Comparison of ENCODE assay signal across 13 cellular contexts in genomic region chr1:203129501-203130231, GRCh38. TPM values are rescaled to one million over a fixed set of nuclear protein-coding genes. Genes with fewer than 3 reads are reported as not detected.
A peak's percentile ranks its signal among the peaks of the same experiment; 100 is the strongest.
DNase-seq lines count a peak whose midpoint lies in the region; ATAC-seq, FAIRE-seq and TF ChIP-seq lines count a peak whose summit lies in the region.
"Had no signal": no experiment of that assay in that cellular context is flagged by ENCODE, and none has a peak within 500 bp of the region (broad histone marks: within the 10 kb centered on the region; RNA-seq: fewer than 3 reads in every experiment).

No MANE protein-coding gene starts in this region.

- no peaks in the 10 kb centered on the region for H3K36me3 Mint-ChIP-seq in activated CD8-positive, alpha-beta memory T cell treated with anti-CD3 and anti-CD28 coated beads, Interleukin-2, amount 10 ng/mL, durations not matched to agents 7 days and 5 days
- peaks cover 3% of the 10 kb centered on the region for H3K36me3 Mint-ChIP-seq in astrocyte (ENCODE audit: low read depth, unreplicated experiment)
- H3K36me3 Mint-ChIP-seq in natural killer cell treated with Interleukin-12 subunit alpha and Interleukin-12 subunit beta and Interleukin-15 and Interleukin-18, amount 100 ng/mL, for 72 hours = no peaks in the 10 kb centered on the region

- H3K79me2 ChIP-seq in astrocyte (ENCODE audit: insufficient read depth, low read length) = no peaks in the 10 kb centered on the region
- no peaks in the 10 kb centered on the region for H3K79me2 ChIP-seq in OCI-LY7 (ENCODE audit: insufficient read depth, low read depth, low read length)

- no peak overlapping the region for H3K27ac Mint-ChIP-seq in activated CD8-positive, alpha-beta memory T cell treated with anti-CD3 and anti-CD28 coated beads, Interleukin-2, amount 10 ng/mL, durations not matched to agents 7 days and 5 days
- H3K27ac Mint-ChIP-seq in astrocyte (ENCODE audit: unreplicated experiment) = no peak overlapping the region
- H3K27ac Mint-ChIP-seq in natural killer cell treated with Interleukin-12 subunit alpha and Interleukin-12 subunit beta and Interleukin-15 and Interleukin-18, amount 100 ng/mL, for 72 hours = no peak overlapping the region

- H3K9ac ChIP-seq in astrocyte (ENCODE audit: low read length) = no peak overlapping the region
- H3K9ac ChIP-seq: KMS-11 had no signal

- WGBS in testis, 2 donors = 43 to 63% methylated on average over 4 to 7 of the region's 7 CpGs

- peak; percentile 3 for DNase-seq in activated CD8-positive, alpha-beta memory T cell treated with anti-CD3 and anti-CD28 coated beads, Interleukin-2, amount 10 ng/mL, durations not matched to agents 7 days and 5 days
- no peak for DNase-seq in activated CD8-positive, alpha-beta memory T cell treated with anti-CD3 and anti-CD28 coated beads, Interleukin-2, amount 50 U/mL, for 48 hours
- DNase-seq in astrocyte (ENCODE audit: low read depth) (no peak), lower lobe of right lung (no peak), testis (peak; percentile 84), OCI-LY7 (ENCODE audit: low spot score) (no peak)
- no peak for DNase-seq in natural killer cell treated with Interleukin-12 subunit alpha and Interleukin-12 subunit beta and Interleukin-15 and Interleukin-18, amount 100 ng/mL, for 72 hours (ENCODE audit: low spot score)

- no peak for ATAC-seq in activated CD8-positive, alpha-beta memory T cell treated with anti-CD3 and anti-CD28 coated beads, Interleukin-2, amount 10 ng/mL, durations not matched to agents 7 days and 5 days
- peak; percentile 23 to 40 for ATAC-seq in lower lobe of right lung
- ATAC-seq in natural killer cell treated with Interleukin-12 subunit alpha and Interleukin-12 subunit beta and Interleukin-15 and Interleukin-18, amount 100 ng/mL, for 72 hours = no peak
- no peak for ATAC-seq in HG02973 (IDR thresholded peaks at IDR 0.05; ENCODE audit: unreplicated experiment)
- ATAC-seq: esophagus mucosa had no signal

- H3K27me3 ChIP-seq in astrocyte (ENCODE audit: insufficient read depth, low read length) = peaks cover under 1% of the 10 kb centered on the region
- H3K27me3 ChIP-seq in lower lobe of right lung (ENCODE audit: low read depth) = peaks cover 45% of the 10 kb centered on the region
- no peaks in the 10 kb centered on the region for H3K27me3 ChIP-seq in testis

- H4K20me1 ChIP-seq in astrocyte (ENCODE audit: insufficient read depth, low read length) = peaks cover 10% of the 10 kb centered on the region
- no peaks in the 10 kb centered on the region for H4K20me1 ChIP-seq in OCI-LY7 (ENCODE audit: insufficient read depth, low read length)

- no peak for FAIRE-seq in astrocyte (lab: Jason Lieb, UNC)
- FAIRE-seq: GM18507 had no signal

- no peak for TF ChIP-seq POLR2A in testis (IDR thresholded peaks at IDR 0.05)

- peaks cover 11% of the 10 kb centered on the region for H3K4me1 ChIP-seq in astrocyte (ENCODE audit: insufficient read depth, low read length)
- H3K4me1 ChIP-seq in lower lobe of right lung = peaks cover 68% of the 10 kb centered on the region
- H3K4me1 ChIP-seq in testis = peaks cover 39% of the 10 kb centered on the region
- no peaks in the 10 kb centered on the region for H3K4me1 ChIP-seq in OCI-LY7 (ENCODE audit: insufficient read depth, low read length, poor library complexity, severe bottlenecking)
- H3K4me1 ChIP-seq: SJSA1 had no signal

- H3K9me3 ChIP-seq in astrocyte (ENCODE audit: insufficient read depth, low read depth, low read length) (no peaks in the 10 kb centered on the region), lower lobe of right lung (no peaks in the 10 kb centered on the region), testis (no peaks in the 10 kb centered on the region), OCI-LY7 (ENCODE audit: low read length) (no peaks in the 10 kb centered on the region)
- H3K9me3 ChIP-seq: SJSA1 had no signal

- intact Hi-C loops in lower lobe of right lung (cut with DNase I) = no loop called here
- intact Hi-C loops in testis (cut with DNase I; ENCODE audit: low total_unique reads) = no loop called here
- intact Hi-C loops in OCI-LY7 (cut with micrococcal nuclease; ENCODE audit: unreplicated experiment) = no loop called here

- H3K9me2 ChIP-seq in OCI-LY7 (ENCODE audit: insufficient read depth, low read length) = no peaks in the 10 kb centered on the region

- BruUV-seq in OCI-LY7 (replicated peaks; lab: Mats Ljungman, UMichigan) = no TSS peak

- H2AFZ ChIP-seq in astrocyte (ENCODE audit: low read depth, low read length) (no peak overlapping the region), OCI-LY7 (ENCODE audit: low read length) (no peak overlapping the region)

- no peaks in the 10 kb centered on the region for H3K4me1 Mint-ChIP-seq in activated CD8-positive, alpha-beta memory T cell treated with anti-CD3 and anti-CD28 coated beads, Interleukin-2, amount 10 ng/mL, durations not matched to agents 7 days and 5 days
- H3K4me1 Mint-ChIP-seq in astrocyte (ENCODE audit: low read depth, unreplicated experiment) = peaks cover 23% of the 10 kb centered on the region
- H3K4me1 Mint-ChIP-seq in natural killer cell treated with Interleukin-12 subunit alpha and Interleukin-12 subunit beta and Interleukin-15 and Interleukin-18, amount 100 ng/mL, for 72 hours (ENCODE audit: low read depth in 2 of 2) = peaks cover 0 to 9% of the 10 kb centered on the region in 2 donors

- CTCF ChIA-PET in activated CD8-positive, alpha-beta memory T cell treated with anti-CD3 and anti-CD28 coated beads, Interleukin-2, amount 10 ng/mL, durations not matched to agents 7 days and 5 days (lab: Charles Lee) = interaction anchor here (1.3 to 1.5 kb wide), 3 partner anchors 12 to 91 kb away, joined by 3 to 4 read pairs (median 4); no protein-coding TSS in a partner anchor
- CTCF ChIA-PET in OCI-LY7 (lab: Charles Lee; ENCODE audit: unreplicated experiment) = no interaction called here

- POLR2A ChIA-PET in OCI-LY7 (lab: Charles Lee) = interaction anchor here (0.7 to 0.9 kb wide), 2 partner anchors 16 to 348 kb away, joined by 3 read pairs; no protein-coding TSS in a partner anchor

- H3K4me3 ChIP-seq in astrocyte (ENCODE audit: insufficient read depth, low read depth, low read length) (no peak overlapping the region), lower lobe of right lung (peak overlapping the region; percentile 52), testis (peak overlapping the region in 1 of 2 donors; percentile 59), OCI-LY7 (ENCODE audit: low read depth, low read length, poor library complexity, severe bottlenecking) (no peak overlapping the region)
- H3K4me3 ChIP-seq: SJSA1 had no signal

- TF ChIP-seq CTCF in astrocyte (IDR thresholded peaks at IDR 0.05; ENCODE audit: insufficient read depth, low read depth, low read length) (no peak), lower lobe of right lung (IDR thresholded peaks at IDR 0.05) (no peak), testis (IDR thresholded peaks at IDR 0.05) (no peak), OCI-LY7 (conservative IDR thresholded peaks at IDR 0.05; ENCODE audit: low read length) (no peak)

- peaks cover 48% of the 10 kb centered on the region for H3K27me3 Mint-ChIP-seq in activated CD8-positive, alpha-beta memory T cell treated with anti-CD3 and anti-CD28 coated beads, Interleukin-2, amount 10 ng/mL, durations not matched to agents 7 days and 5 days
- peaks cover 32% of the 10 kb centered on the region for H3K27me3 Mint-ChIP-seq in astrocyte (ENCODE audit: low read depth, unreplicated experiment)
- H3K27me3 Mint-ChIP-seq in natural killer cell treated with Interleukin-12 subunit alpha and Interleukin-12 subunit beta and Interleukin-15 and Interleukin-18, amount 100 ng/mL, for 72 hours = peaks cover 36 to 39% of the 10 kb centered on the region in 2 donors

- H3K9me3 Mint-ChIP-seq in activated CD8-positive, alpha-beta memory T cell treated with anti-CD3 and anti-CD28 coated beads, Interleukin-2, amount 10 ng/mL, durations not matched to agents 7 days and 5 days (ENCODE audit: low read depth) = no peaks in the 10 kb centered on the region
- no peaks in the 10 kb centered on the region for H3K9me3 Mint-ChIP-seq in astrocyte (ENCODE audit: unreplicated experiment)
- H3K9me3 Mint-ChIP-seq in natural killer cell treated with Interleukin-12 subunit alpha and Interleukin-12 subunit beta and Interleukin-15 and Interleukin-18, amount 100 ng/mL, for 72 hours = no peaks in the 10 kb centered on the region

- H3K36me3 ChIP-seq in astrocyte (ENCODE audit: insufficient read depth, low read length) (no peaks in the 10 kb centered on the region), lower lobe of right lung (no peaks in the 10 kb centered on the region), testis (ENCODE audit: low read depth, missing control alignments) (no peaks in the 10 kb centered on the region), OCI-LY7 (ENCODE audit: insufficient read depth, low read length) (no peaks in the 10 kb centered on the region)
- H3K36me3 ChIP-seq: SJSA1 had no signal

- no peak overlapping the region for H3K4me3 Mint-ChIP-seq in activated CD8-positive, alpha-beta memory T cell treated with anti-CD3 and anti-CD28 coated beads, Interleukin-2, amount 10 ng/mL, durations not matched to agents 7 days and 5 days
- no peak overlapping the region for H3K4me3 Mint-ChIP-seq in astrocyte (ENCODE audit: unreplicated experiment)
- no peak overlapping the region for H3K4me3 Mint-ChIP-seq in natural killer cell treated with Interleukin-12 subunit alpha and Interleukin-12 subunit beta and Interleukin-15 and Interleukin-18, amount 100 ng/mL, for 72 hours

- H3K4me2 ChIP-seq in astrocyte (ENCODE audit: low read length) (peak overlapping the region; percentile 12), OCI-LY7 (ENCODE audit: low read length) (no peak overlapping the region)
- H3K4me2 ChIP-seq: KMS-11 had no signal

- H3K27ac ChIP-seq in astrocyte (ENCODE audit: low read depth, low read length) = no peak overlapping the region
- no peak overlapping the region for H3K27ac ChIP-seq in lower lobe of right lung
- H3K27ac ChIP-seq in testis = no peak overlapping the region
- H3K27ac ChIP-seq in OCI-LY7 (ENCODE audit: low read depth, low read length, poor library complexity, severe bottlenecking) = no peak overlapping the region
- H3K27ac ChIP-seq: KMS-11, SJSA1 had no signal

RNA-seq across cellular contexts. Expression of gene ADORA1, which starts 2.1 kb away (rescaled TPM):
- total RNA-seq in activated CD8-positive, alpha-beta memory T cell treated with anti-CD3 and anti-CD28 coated beads, Interleukin-2, amount 10 ng/mL, durations not matched to agents 7 days and 5 days = not detected
- total RNA-seq in astrocyte = 2.2 and 5.7 TPM in 2 replicates
- total RNA-seq in lower lobe of right lung = 4.1 TPM
- total RNA-seq in testis = 10 to 100 TPM; 43.2 to 68.6 TPM
- 61.9 TPM for polyA plus RNA-seq in testis (ENCODE audit: insufficient read depth, low read depth, low replicate concordance)
- total RNA-seq in OCI-LY7 (2014; rRNA removed; shearing (Covaris generic)) = not detected in 2 replicates
- total RNA-seq in OCI-LY7 (2022) = not detected in 2 replicates
- total RNA-seq in natural killer cell treated with Interleukin-12 subunit alpha and Interleukin-12 subunit beta and Interleukin-15 and Interleukin-18, amount 100 ng/mL, for 72 hours = not detected
- total RNA-seq: SJSA1 had no signal

RNA-seq across cellular contexts. Expression of gene MYOG, which starts 43.9 kb away (rescaled TPM):
- not detected for total RNA-seq in activated CD8-positive, alpha-beta memory T cell treated with anti-CD3 and anti-CD28 coated beads, Interleukin-2, amount 10 ng/mL, durations not matched to agents 7 days and 5 days
- total RNA-seq in astrocyte = not detected in 2 replicates
- not detected for total RNA-seq in lower lobe of right lung
- total RNA-seq in testis = under 1 TPM; 0.25 to 0.47 TPM
- 1.2 TPM for polyA plus RNA-seq in testis (ENCODE audit: insufficient read depth, low read depth, low replicate concordance)
- total RNA-seq in OCI-LY7 (2014; rRNA removed; shearing (Covaris generic)) = not detected in 2 replicates
- not detected in 2 replicates for total RNA-seq in OCI-LY7 (2022)
- not detected for total RNA-seq in natural killer cell treated with Interleukin-12 subunit alpha and Interleukin-12 subunit beta and Interleukin-15 and Interleukin-18, amount 100 ng/mL, for 72 hours
- total RNA-seq: esophagus mucosa, SJSA1 had no signal
- polyA plus RNA-seq: BJ had no signal

RNA-seq across cellular contexts. Expression of gene MYBPH, which starts 46.0 kb away (rescaled TPM):
- not detected for total RNA-seq in activated CD8-positive, alpha-beta memory T cell treated with anti-CD3 and anti-CD28 coated beads, Interleukin-2, amount 10 ng/mL, durations not matched to agents 7 days and 5 days
- total RNA-seq in astrocyte = not detected in 2 replicates
- total RNA-seq in lower lobe of right lung = not detected
- under 1 TPM; 0.16 to 0.25 TPM for total RNA-seq in testis
- polyA plus RNA-seq in testis (ENCODE audit: insufficient read depth, low read depth, low replicate concordance) = 2.9 TPM
- total RNA-seq in OCI-LY7 (2014; rRNA removed; shearing (Covaris generic)) = not detected in 2 replicates
- not detected in 2 replicates for total RNA-seq in OCI-LY7 (2022)
- not detected for total RNA-seq in natural killer cell treated with Interleukin-12 subunit alpha and Interleukin-12 subunit beta and Interleukin-15 and Interleukin-18, amount 100 ng/mL, for 72 hours
- total RNA-seq: esophagus mucosa, SJSA1 had no signal
- polyA plus RNA-seq: BJ had no signal

RNA-seq across cellular contexts. Expression of gene CHI3L1, which starts 56.8 kb away (rescaled TPM):
- total RNA-seq in activated CD8-positive, alpha-beta memory T cell treated with anti-CD3 and anti-CD28 coated beads, Interleukin-2, amount 10 ng/mL, durations not matched to agents 7 days and 5 days = not detected
- 0.20 and 0.34 TPM in 2 replicates for total RNA-seq in astrocyte
- 22.2 TPM for total RNA-seq in lower lobe of right lung
- 1 to 10 TPM; 2.0 to 6.6 TPM for total RNA-seq in testis
- polyA plus RNA-seq in testis (ENCODE audit: insufficient read depth, low read depth, low replicate concordance) = 35.5 TPM
- total RNA-seq in OCI-LY7 (2014; rRNA removed; shearing (Covaris generic)) = not detected in 2 replicates
- not detected in 2 replicates for total RNA-seq in OCI-LY7 (2022)
- 1 to 10 TPM; 1.6 to 1.8 TPM for total RNA-seq in natural killer cell treated with Interleukin-12 subunit alpha and Interleukin-12 subunit beta and Interleukin-15 and Interleukin-18, amount 100 ng/mL, for 72 hours
- total RNA-seq: SJSA1 had no signal

Comparison
In these comparisons a context has a peak if more than half of its experiments do, and no peak if none do; other contexts are left out.
1. DNase-seq: peak in activated CD8-positive, alpha-beta memory T cell treated with anti-CD3 and anti-CD28 coated beads, Interleukin-2, amount 10 ng/mL, durations not matched to agents 7 days and 5 days (single experiment) and testis (single experiment); none in activated CD8-positive, alpha-beta memory T cell treated with anti-CD3 and anti-CD28 coated beads, Interleukin-2, amount 50 U/mL, for 48 hours (single experiment), astrocyte (single experiment), lower lobe of right lung (single experiment), OCI-LY7 (single experiment) and natural killer cell treated with Interleukin-12 subunit alpha and Interleukin-12 subunit beta and Interleukin-15 and Interleukin-18, amount 100 ng/mL, for 72 hours (single experiment).
2. ATAC-seq: peak in lower lobe of right lung (2 of 2); none in activated CD8-positive, alpha-beta memory T cell treated with anti-CD3 and anti-CD28 coated beads, Interleukin-2, amount 10 ng/mL, durations not matched to agents 7 days and 5 days (single experiment), natural killer cell treated with Interleukin-12 subunit alpha and Interleukin-12 subunit beta and Interleukin-15 and Interleukin-18, amount 100 ng/mL, for 72 hours (0 of 2) and HG02973 (single experiment).